Comparison of ENCODE assay signal across 8 cellular contexts in the genomic region with DNA sequence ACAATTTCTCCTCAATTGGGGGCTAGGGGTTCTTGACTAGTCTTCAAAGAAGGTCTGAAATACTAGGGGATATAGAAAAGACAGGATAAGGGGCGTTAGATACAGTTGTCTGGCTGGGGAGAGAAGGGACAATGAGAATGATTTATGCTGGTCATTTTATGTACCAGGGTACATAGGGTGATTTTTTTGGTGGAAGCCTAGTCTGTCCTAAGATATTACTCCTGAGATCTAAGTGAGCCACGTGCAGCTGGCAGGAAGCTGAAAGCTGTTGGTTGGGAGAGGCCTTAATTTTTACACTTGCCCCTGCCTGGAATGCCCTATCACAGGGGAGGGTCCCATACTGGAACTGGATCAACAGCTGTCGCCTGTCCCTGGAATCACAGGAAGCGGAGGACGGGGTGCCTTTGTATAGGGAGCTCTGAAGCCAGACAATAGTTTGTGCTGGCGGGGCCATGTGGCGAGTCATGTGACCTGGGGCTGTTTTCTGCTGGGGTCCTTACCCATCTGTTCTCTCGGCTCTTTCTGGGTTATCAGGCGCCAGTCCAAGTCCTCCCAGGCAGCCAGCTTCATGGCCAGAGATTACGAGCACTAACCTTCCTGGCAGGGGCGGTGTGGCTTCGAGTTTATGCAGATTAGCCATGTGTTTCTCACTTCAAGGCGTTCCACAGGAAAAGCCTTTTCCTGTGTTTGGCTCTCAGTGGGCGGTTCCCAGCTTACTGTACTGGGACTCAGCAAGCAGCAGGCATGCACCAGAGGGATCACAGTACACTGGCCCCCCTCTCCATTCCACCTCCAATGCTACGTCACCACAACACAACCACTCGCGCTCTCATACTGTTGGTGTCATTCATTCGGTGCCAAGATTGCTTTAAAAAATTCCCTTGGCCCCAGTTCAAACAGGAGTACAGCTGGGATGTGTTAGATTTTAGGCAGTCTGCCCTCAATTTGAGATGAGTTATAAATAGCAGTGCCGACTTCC. TPM values are rescaled to one million over a fixed set of nuclear protein-coding genes. Genes with fewer than 3 reads are reported as not detected.
DNase-seq lines count a peak whose midpoint lies in the region; ATAC-seq and TF ChIP-seq lines count a peak whose summit lies in the region.

No MANE protein-coding gene starts in this region.

- peaks cover 12% of the 10 kb centered on the region; the same call in 1 of the 2 replicates for H3F3A ChIP-seq in Loucy (ENCODE audit: low read depth)
- peaks cover 15% of the 10 kb centered on the region; the same call in 1 of the 2 replicates for H3F3A ChIP-seq in SU-DHL-6 (ENCODE audit: insufficient read depth)

- no peaks in the 10 kb centered on the region for H3K9me3 ChIP-seq in Loucy (ENCODE audit: insufficient read depth, low read depth, low read length)
- no peaks in the 10 kb centered on the region for H3K9me3 ChIP-seq in SU-DHL-6 (ENCODE audit: insufficient read depth, low read length)
- H3K9me3 ChIP-seq in body of pancreas = no peaks in the 10 kb centered on the region
- H3K9me3 ChIP-seq in prostate gland = no peaks in the 10 kb centered on the region

- ATAC-seq in body of pancreas = peak; percentile 94

- H3K9ac ChIP-seq in Loucy (ENCODE audit: low read depth, low read length, poor library complexity, severe bottlenecking) = peak overlapping the region; percentile 0
- H3K9ac ChIP-seq in SU-DHL-6 (ENCODE audit: low read length) = peak overlapping the region; percentile 0; the same call in 1 of the 2 replicates

- no peak overlapping the region for H2AFZ ChIP-seq in Loucy (ENCODE audit: low read length)
- H2AFZ ChIP-seq in SU-DHL-6 (ENCODE audit: low read depth, low read length, severe bottlenecking) = no peak overlapping the region

- H3K9me2 ChIP-seq in Loucy (replicated peaks; ENCODE audit: low read depth, low read length) (no peaks in the 10 kb centered on the region), SU-DHL-6 (replicated peaks; ENCODE audit: insufficient read depth, low read length) (no peaks in the 10 kb centered on the region)

- peaks cover 25% of the 10 kb centered on the region; the same call in 1 of the 2 replicates for H3K36me3 ChIP-seq in Loucy (ENCODE audit: insufficient read depth, low read length)
- H3K36me3 ChIP-seq in SU-DHL-6 (ENCODE audit: low read length) = peaks cover 6% of the 10 kb centered on the region; the same call in 1 of the 2 replicates
- H3K36me3 ChIP-seq in body of pancreas (replicated peaks in 1 of 2; ENCODE audit: insufficient read depth in 1 of 2, low read depth in 2 of 2) = no peaks in the 10 kb centered on the region
- no peaks in the 10 kb centered on the region for H3K36me3 ChIP-seq in prostate gland

- TF ChIP-seq POLR2A in body of pancreas (IDR thresholded peaks at IDR 0.05) (peak in 2 of 3 donors; percentile 20 to 21), prostate gland (IDR thresholded peaks at IDR 0.05) (no peak)

- H3K27me3 ChIP-seq in Loucy (ENCODE audit: insufficient read depth, low read length, poor library complexity, severe bottlenecking) (no peaks in the 10 kb centered on the region), SU-DHL-6 (ENCODE audit: low read length) (no peaks in the 10 kb centered on the region), body of pancreas (no peaks in the 10 kb centered on the region), prostate gland (replicated peaks; ENCODE audit: insufficient read depth) (no peaks in the 10 kb centered on the region)

- H3K4me3 ChIP-seq in Loucy (ENCODE audit: low read length, poor library complexity, severe bottlenecking) = peak overlapping the region; percentile 44
- H3K4me3 ChIP-seq in SU-DHL-6 (ENCODE audit: insufficient read depth, low read length, poor library complexity, severe bottlenecking) = no peak overlapping the region
- H3K4me3 ChIP-seq in body of pancreas = no peak overlapping the region
- no peak overlapping the region for H3K4me3 ChIP-seq in prostate gland

- H3K4me2 ChIP-seq in Loucy (ENCODE audit: low read depth, low read length, poor library complexity, severe bottlenecking) (peak overlapping the region; percentile 70), SU-DHL-6 (ENCODE audit: low read depth, low read length, poor library complexity, severe bottlenecking) (peak overlapping the region; percentile 44)

- TF ChIP-seq CTCF in Loucy (conservative IDR thresholded peaks at IDR 0.05; ENCODE audit: low read length) (no peak), SU-DHL-6 (IDR thresholded peaks at IDR 0.05; ENCODE audit: insufficient read depth, low read length, poor library complexity, severe bottlenecking) (no peak), body of pancreas (IDR thresholded peaks at IDR 0.05) (no peak), prostate gland (IDR thresholded peaks at IDR 0.05) (no peak)

- peak overlapping the region; percentile 53; the same call in 1 of the 2 replicates for H3K27ac ChIP-seq in SU-DHL-6 (ENCODE audit: low read depth, low read length)
- H3K27ac ChIP-seq in body of pancreas = peak overlapping the region; percentile 51 to 85 (median 74)
- H3K27ac ChIP-seq in prostate gland = peak overlapping the region in 1 of 2 donors; percentile 30

- 3 to 5% methylated on average over 16 to 19 of the region's 19 CpGs for WGBS in body of pancreas, 2 donors
- 9% methylated on average over 19 of the region's 19 CpGs for WGBS in prostate gland

- intact Hi-C loops in body of pancreas (cut with DNase I) = no loop called here
- intact Hi-C loops in prostate gland (cut with DNase I) = no loop called here

- H3K79me2 ChIP-seq in Loucy (ENCODE audit: insufficient read depth, low read length) = peaks cover 100% of the 10 kb centered on the region
- peaks cover 99% of the 10 kb centered on the region for H3K79me2 ChIP-seq in SU-DHL-6 (ENCODE audit: insufficient read depth, low read length)

- peaks cover 95% of the 10 kb centered on the region for H4K20me1 ChIP-seq in Loucy (ENCODE audit: insufficient read depth, low read length, poor library complexity, severe bottlenecking)
- peaks cover 37% of the 10 kb centered on the region for H4K20me1 ChIP-seq in SU-DHL-6 (ENCODE audit: low read depth, low read length)

- DNase-seq in D341Med (ENCODE audit: low spot score) (peak; percentile 89), body of pancreas (peak; percentile 86 to 97 (median 93)), hepatic stellate cell (ENCODE audit: low spot score) (peak; percentile 89), prostate gland (ENCODE audit: low spot score) (peak; percentile 63), germinal center (ENCODE audit: low spot score) (no peak)
- DNase-seq in NK-92 treated with Interleukin-12 subunit alpha and Interleukin-12 subunit beta, amount 100 ng/mL, for 24 hours (lab: John Stamatoyannopoulos, UW) = no peak

- peaks cover 45% of the 10 kb centered on the region for H3K4me1 ChIP-seq in Loucy (ENCODE audit: insufficient read depth, low read length, poor library complexity, severe bottlenecking)
- H3K4me1 ChIP-seq in body of pancreas = peaks cover 70% of the 10 kb centered on the region
- H3K4me1 ChIP-seq in prostate gland (replicated peaks) = peaks cover 4% of the 10 kb centered on the region

RNA-seq across cellular contexts. Expression of gene ARID1A, which starts 27.5 kb away (rescaled TPM):
- total RNA-seq in body of pancreas (10 to 100 TPM; 23.7 to 25.9 TPM), prostate gland (10 to 100 TPM; 71.4 to 92.8 TPM)

Comparison
In these comparisons a context has a peak if more than half of its experiments do, and no peak if none do; other contexts are left out.
1. DNase-seq: peak in D341Med (single experiment), body of pancreas (4 of 4), hepatic stellate cell (single experiment) and prostate gland (single experiment); none in germinal center (single experiment) and NK-92 treated with Interleukin-12 subunit alpha and Interleukin-12 subunit beta, amount 100 ng/mL, for 24 hours (single experiment).